ENCODE assay signal across 8 cellular contexts in genomic region chr4:82284858-82285805, GRCh38.
DNase-seq lines count a peak whose midpoint lies in the region; ATAC-seq and TF ChIP-seq lines count a peak whose summit lies in the region.

No MANE protein-coding gene starts in this region.

- in situ Hi-C loops in astrocyte of the spinal cord (cut with HindIII; ENCODE audit: low sequenced_read_pairs), result no loop called here

- DNase-seq in NCI-H2029 treated with DMSO at 0.1 percent for 48 hours (lab: John Stamatoyannopoulos, UW) (peak; percentile 91), T1000 (lab: John Stamatoyannopoulos, UW) (peak; percentile 98), astrocyte of the spinal cord (ENCODE audit: low read depth, low spot score) (peak; percentile 99), hippocampal formation (lab: John Stamatoyannopoulos, UW) (peak; percentile 96 to 98), renal cortical epithelial cell (ENCODE audit: low read depth) (peak; percentile 98), NCI-H1048 (lab: John Stamatoyannopoulos, UW) (no peak)

- ATAC-seq in GM18502 (IDR thresholded peaks at IDR 0.05; ENCODE audit: poor library complexity, unreplicated experiment) (peak; percentile 100), HG03025 (IDR thresholded peaks at IDR 0.05; ENCODE audit: low FRiP score, unreplicated experiment) (peak; percentile 100)

- H3K4me3 ChIP-seq in astrocyte of the spinal cord (ENCODE audit: low read depth, low read length), result peak overlapping the region; percentile 48

- peak; percentile 92 for TF ChIP-seq CTCF in astrocyte of the spinal cord (IDR thresholded peaks at IDR 0.05; ENCODE audit: low read depth, low read length)
